In the genomic region with DNA sequence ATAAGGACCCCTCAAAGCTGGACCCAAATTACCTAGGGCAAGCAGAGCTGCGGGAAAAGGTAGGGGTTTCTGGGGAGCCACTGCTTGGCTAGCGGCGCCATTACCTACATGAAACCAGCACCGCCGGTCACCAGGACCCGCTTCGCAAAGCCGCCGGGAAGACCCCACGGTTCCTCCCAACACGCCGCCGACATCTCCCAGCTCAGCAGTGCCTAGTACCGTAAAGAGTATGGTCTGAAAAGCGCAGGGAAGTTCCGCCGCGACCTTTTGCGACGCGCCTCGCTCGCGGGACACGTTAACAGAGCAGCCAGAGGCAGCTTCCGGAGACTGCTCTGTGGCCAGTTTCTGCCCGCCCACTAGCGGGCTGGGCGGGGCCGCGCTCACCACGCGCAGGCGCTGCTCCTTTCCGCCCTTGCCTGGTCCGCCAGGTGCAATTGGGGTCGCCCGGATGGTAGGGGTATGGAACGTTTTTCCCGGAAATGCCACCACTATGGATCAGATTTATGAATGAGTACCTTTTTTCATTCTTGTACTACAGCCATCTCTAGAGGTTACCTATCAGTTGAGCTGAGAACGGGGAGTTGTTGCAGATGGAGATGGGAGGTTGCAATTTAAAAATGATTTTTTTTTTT, we compare ENCODE assay signal across 1 cellular context.
TF ChIP-seq lines count a peak whose summit lies in the region.

A gene with protein sequence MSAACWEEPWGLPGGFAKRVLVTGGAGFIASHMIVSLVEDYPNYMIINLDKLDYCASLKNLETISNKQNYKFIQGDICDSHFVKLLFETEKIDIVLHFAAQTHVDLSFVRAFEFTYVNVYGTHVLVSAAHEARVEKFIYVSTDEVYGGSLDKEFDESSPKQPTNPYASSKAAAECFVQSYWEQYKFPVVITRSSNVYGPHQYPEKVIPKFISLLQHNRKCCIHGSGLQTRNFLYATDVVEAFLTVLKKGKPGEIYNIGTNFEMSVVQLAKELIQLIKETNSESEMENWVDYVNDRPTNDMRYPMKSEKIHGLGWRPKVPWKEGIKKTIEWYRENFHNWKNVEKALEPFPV (minus strand): TSS at position 210 of the 632 bp plus-strand sequence. CDS start 16 bp downstream, at position 194.

TF ChIP-seq in SK-N-SH, 30 proteins besides CTCF, POLR2A, EP300 and RAD21 (continued from another document):
- TF ChIP-seq, protein P1, sequence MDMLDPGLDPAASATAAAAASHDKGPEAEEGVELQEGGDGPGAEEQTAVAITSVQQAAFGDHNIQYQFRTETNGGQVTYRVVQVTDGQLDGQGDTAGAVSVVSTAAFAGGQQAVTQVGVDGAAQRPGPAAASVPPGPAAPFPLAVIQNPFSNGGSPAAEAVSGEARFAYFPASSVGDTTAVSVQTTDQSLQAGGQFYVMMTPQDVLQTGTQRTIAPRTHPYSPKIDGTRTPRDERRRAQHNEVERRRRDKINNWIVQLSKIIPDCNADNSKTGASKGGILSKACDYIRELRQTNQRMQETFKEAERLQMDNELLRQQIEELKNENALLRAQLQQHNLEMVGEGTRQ (IDR thresholded peaks at IDR 0.05; ENCODE audit: borderline replicate concordance, low read depth, low read length), result no peak
- TF ChIP-seq RFX5 (IDR thresholded peaks at IDR 0.05; ENCODE audit: low read length), result peak; percentile 16; the same call in 1 of the 2 replicates
- TF ChIP-seq SMC3 (IDR thresholded peaks at IDR 0.05; ENCODE audit: low read depth, low read length), result no peak
- TF ChIP-seq RXRA (IDR thresholded peaks at IDR 0.05; ENCODE audit: borderline replicate concordance, low read depth), result no peak
- peak; percentile 90 for TF ChIP-seq MXI1 (IDR thresholded peaks at IDR 0.05; ENCODE audit: low read depth, low read length)
- TF ChIP-seq, protein P2, sequence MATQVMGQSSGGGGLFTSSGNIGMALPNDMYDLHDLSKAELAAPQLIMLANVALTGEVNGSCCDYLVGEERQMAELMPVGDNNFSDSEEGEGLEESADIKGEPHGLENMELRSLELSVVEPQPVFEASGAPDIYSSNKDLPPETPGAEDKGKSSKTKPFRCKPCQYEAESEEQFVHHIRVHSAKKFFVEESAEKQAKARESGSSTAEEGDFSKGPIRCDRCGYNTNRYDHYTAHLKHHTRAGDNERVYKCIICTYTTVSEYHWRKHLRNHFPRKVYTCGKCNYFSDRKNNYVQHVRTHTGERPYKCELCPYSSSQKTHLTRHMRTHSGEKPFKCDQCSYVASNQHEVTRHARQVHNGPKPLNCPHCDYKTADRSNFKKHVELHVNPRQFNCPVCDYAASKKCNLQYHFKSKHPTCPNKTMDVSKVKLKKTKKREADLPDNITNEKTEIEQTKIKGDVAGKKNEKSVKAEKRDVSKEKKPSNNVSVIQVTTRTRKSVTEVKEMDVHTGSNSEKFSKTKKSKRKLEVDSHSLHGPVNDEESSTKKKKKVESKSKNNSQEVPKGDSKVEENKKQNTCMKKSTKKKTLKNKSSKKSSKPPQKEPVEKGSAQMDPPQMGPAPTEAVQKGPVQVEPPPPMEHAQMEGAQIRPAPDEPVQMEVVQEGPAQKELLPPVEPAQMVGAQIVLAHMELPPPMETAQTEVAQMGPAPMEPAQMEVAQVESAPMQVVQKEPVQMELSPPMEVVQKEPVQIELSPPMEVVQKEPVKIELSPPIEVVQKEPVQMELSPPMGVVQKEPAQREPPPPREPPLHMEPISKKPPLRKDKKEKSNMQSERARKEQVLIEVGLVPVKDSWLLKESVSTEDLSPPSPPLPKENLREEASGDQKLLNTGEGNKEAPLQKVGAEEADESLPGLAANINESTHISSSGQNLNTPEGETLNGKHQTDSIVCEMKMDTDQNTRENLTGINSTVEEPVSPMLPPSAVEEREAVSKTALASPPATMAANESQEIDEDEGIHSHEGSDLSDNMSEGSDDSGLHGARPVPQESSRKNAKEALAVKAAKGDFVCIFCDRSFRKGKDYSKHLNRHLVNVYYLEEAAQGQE (IDR thresholded peaks at IDR 0.05; ENCODE audit: low read depth, low read length), result peak; percentile 28; the same call in 1 of the 2 replicates
